11 cellular contexts compared by ENCODE assay signal in the genomic region with DNA sequence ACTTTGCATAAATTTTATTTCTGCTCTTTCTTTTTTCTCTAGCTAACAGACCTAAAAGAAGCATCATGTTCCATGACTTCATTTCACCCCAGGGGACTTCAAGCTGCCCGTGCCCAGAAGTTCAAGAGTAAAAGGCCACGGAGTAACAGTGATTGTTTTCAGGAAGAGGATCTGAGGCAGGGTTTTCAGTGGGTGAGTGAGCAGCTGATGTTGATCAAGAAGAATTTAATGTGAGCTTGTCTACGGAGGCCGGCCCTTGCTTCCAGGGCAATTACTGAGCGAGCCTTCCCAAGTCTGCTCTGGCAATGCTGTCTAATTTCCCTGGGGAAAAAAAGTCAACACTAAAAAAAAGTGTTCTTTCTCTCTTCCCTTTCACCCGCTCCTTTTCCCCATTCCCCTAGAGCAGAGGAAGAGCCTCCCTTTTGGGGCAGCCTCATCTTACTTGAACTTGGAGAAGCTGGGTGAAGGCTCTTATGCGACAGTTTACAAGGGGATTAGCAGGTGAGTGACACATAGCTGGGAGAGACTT. TPM values are rescaled to one million over a fixed set of nuclear protein-coding genes. Genes with fewer than 3 reads are reported as not detected.
DNase-seq lines count a peak whose midpoint lies in the region; TF ChIP-seq lines count a peak whose summit lies in the region.
"Had no signal": no experiment of that assay in that cellular context is flagged by ENCODE, and none has a peak within 500 bp of the region (broad histone marks: within the 10 kb centered on the region; RNA-seq: fewer than 3 reads in every experiment).

No MANE protein-coding gene starts in this region.

- H3K27me3 ChIP-seq in hepatocyte, result no peaks in the 10 kb centered on the region
- H3K27me3 ChIP-seq in testis, result no peaks in the 10 kb centered on the region

- H3K27ac ChIP-seq in hepatocyte (peak overlapping the region; percentile 74), testis (peak overlapping the region in 1 of 2 donors; percentile 20)

- H2AFZ ChIP-seq in hepatocyte, result no peak overlapping the region

- H3K79me2 ChIP-seq in hepatocyte, result no peaks in the 10 kb centered on the region

- TF ChIP-seq POLR2A in testis (IDR thresholded peaks at IDR 0.05), result no peak

- H3K4me1 ChIP-seq in hepatocyte (ENCODE audit: insufficient read depth), result peaks cover 34% of the 10 kb centered on the region
- H3K4me1 ChIP-seq in testis, result peaks cover 9% of the 10 kb centered on the region

- no peak for TF ChIP-seq CTCF in hepatocyte (IDR thresholded peaks at IDR 0.05; ENCODE audit: poor library complexity)
- no peak for TF ChIP-seq CTCF in testis (IDR thresholded peaks at IDR 0.05)

- 33% methylated on average over 7 of the region's 7 CpGs for WGBS in hepatocyte (ENCODE audit: low lambda C conversion rate, missing lambda C conversion rate)
- 36 to 48% methylated on average over 7 of the region's 7 CpGs for WGBS in testis, 2 donors

- H3K9me3 ChIP-seq in hepatocyte (ENCODE audit: low read depth) (no peaks in the 10 kb centered on the region), testis (no peaks in the 10 kb centered on the region)

- no peaks in the 10 kb centered on the region for H3K9me2 ChIP-seq in hepatocyte (replicated peaks; ENCODE audit: insufficient read depth)

- H3K4me2 ChIP-seq in hepatocyte, result peak overlapping the region; percentile 63

- H3K4me3 ChIP-seq in hepatocyte (no peak overlapping the region), testis (no peak overlapping the region)

- DNase-seq in HCEC 1CT, result peak; percentile 74
- peak; percentile 33 for DNase-seq in amniotic stem cell (lab: John Stamatoyannopoulos, UW)
- DNase-seq in hepatocyte (ENCODE audit: low spot score), result peak; percentile 38
- peak; percentile 60 for DNase-seq in testis
- no peak for DNase-seq in DMS153 treated with DMSO at 0.1 percent for 48 hours (lab: John Stamatoyannopoulos, UW; ENCODE audit: unreplicated experiment)
- DNase-seq in NCI-H128 (lab: John Stamatoyannopoulos, UW; ENCODE audit: unreplicated experiment), result no peak
- no peak for DNase-seq in stimulated activated CD8-positive, alpha-beta memory T cell treated with anti-CD3 and anti-CD28 coated beads, Interleukin-4, amount 100 ng/mL, for 48 hours
- no peak for DNase-seq in NCI-H2196 (lab: John Stamatoyannopoulos, UW; ENCODE audit: unreplicated experiment)
- DNase-seq: activated naive CD4-positive, alpha-beta T cell; KBM-7; T-helper 2 cell had no signal

- intact Hi-C loops in testis (cut with DNase I; ENCODE audit: low total_unique reads), result no loop called here

- no peaks in the 10 kb centered on the region for H4K20me1 ChIP-seq in hepatocyte (ENCODE audit: insufficient read depth, poor library complexity, severe bottlenecking)

- H3K36me3 ChIP-seq in hepatocyte (replicated peaks; ENCODE audit: insufficient read depth, low read depth) (no peaks in the 10 kb centered on the region), testis (ENCODE audit: low read depth, missing control alignments) (no peaks in the 10 kb centered on the region)

RNA-seq across cellular contexts. Expression of a gene that starts 1.2 kb away (rescaled TPM):
- total RNA-seq in hepatocyte (0.80 and 4.0 TPM in 2 replicates), testis (1 to 10 TPM; 1.8 to 6.3 TPM)
- polyA plus RNA-seq in hepatocyte (0.17 and 1.2 TPM in 2 replicates), testis (ENCODE audit: insufficient read depth, low read depth, low replicate concordance) (5.6 TPM)

RNA-seq across cellular contexts. Expression of a gene that starts 26.8 kb away (rescaled TPM):
- total RNA-seq in hepatocyte (32.6 and 34.9 TPM in 2 replicates), testis (10 to 100 TPM; 17.0 to 19.2 TPM)
- polyA plus RNA-seq in hepatocyte (10.7 and 11.6 TPM in 2 replicates), testis (ENCODE audit: insufficient read depth, low read depth, low replicate concordance) (14.0 TPM)

Comparison
In these comparisons a context has a peak if more than half of its experiments do, and no peak if none do; other contexts are left out.
1. DNase-seq: peak in HCEC 1CT (single experiment), amniotic stem cell (single experiment), hepatocyte (single experiment) and testis (single experiment); none in DMS153 treated with DMSO at 0.1 percent for 48 hours (single experiment), NCI-H128 (single experiment), stimulated activated CD8-positive, alpha-beta memory T cell treated with anti-CD3 and anti-CD28 coated beads, Interleukin-4, amount 100 ng/mL, for 48 hours (single experiment) and NCI-H2196 (single experiment).